Comparison of ENCODE assay signal across 8 cellular contexts in the genomic region with DNA sequence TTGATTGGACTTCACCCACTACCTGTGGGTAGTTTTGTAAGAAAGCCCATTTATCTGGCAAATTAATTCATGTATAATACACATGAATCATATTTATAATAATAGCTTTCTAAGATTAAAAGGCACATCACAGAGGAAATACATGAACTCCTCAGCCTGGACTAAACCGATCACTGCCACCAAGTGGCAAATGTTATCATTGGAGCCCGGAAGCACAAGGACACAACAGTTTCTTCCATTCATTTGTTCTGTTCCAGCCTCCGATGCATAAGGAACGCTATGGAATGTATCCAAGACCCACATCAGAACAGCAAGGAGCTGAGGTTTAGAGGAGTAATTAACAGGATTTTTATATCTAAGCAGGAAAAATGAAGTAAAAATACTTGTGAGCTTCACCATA. TPM values are rescaled to one million over a fixed set of nuclear protein-coding genes. Genes with fewer than 3 reads are reported as not detected.
DNase-seq lines count a peak whose midpoint lies in the region; ATAC-seq and TF ChIP-seq lines count a peak whose summit lies in the region.

No MANE protein-coding gene starts in this region.

- ATAC-seq in HG03095 (IDR thresholded peaks at IDR 0.05; ENCODE audit: unreplicated experiment) = peak; percentile 62

- peak; percentile 31; the same call in 1 of the 2 replicates for TF ChIP-seq CTCF in GM12874 (IDR thresholded peaks at IDR 0.05; ENCODE audit: insufficient read depth, low read depth, low read length)

- DNase-seq in AG20443 (ENCODE audit: low spot score) (peak; percentile 64), RPMI8226 (peak; percentile 25), foreskin melanocyte (peak; percentile 59), smooth muscle cell of the brain vasculature (ENCODE audit: low read depth, low spot score) (peak; percentile 15), DMS79 (lab: John Stamatoyannopoulos, UW) (no peak), mesenteric fat pad (ENCODE audit: low spot score) (no peak)

RNA-seq across cellular contexts. Expression of a gene that starts 13.9 kb away (rescaled TPM):
- total RNA-seq in mesenteric fat pad = 1.5 TPM

Comparison
In these comparisons a context has a peak if more than half of its experiments do, and no peak if none do; other contexts are left out.
1. DNase-seq: peak in AG20443 (single experiment), RPMI8226 (single experiment), foreskin melanocyte (single experiment) and smooth muscle cell of the brain vasculature (single experiment); none in DMS79 (single experiment) and mesenteric fat pad (single experiment).